Comparison of ENCODE assay signal across 18 cellular contexts in genomic region chr5:38509185-38509584, GRCh38. TPM values are rescaled to one million over a fixed set of nuclear protein-coding genes. Genes with fewer than 3 reads are reported as not detected.
DNase-seq lines count a peak whose midpoint lies in the region; ATAC-seq and TF ChIP-seq lines count a peak whose summit lies in the region.
"Had no signal": no experiment of that assay in that cellular context is flagged by ENCODE, and none has a peak within 500 bp of the region (broad histone marks: within the 10 kb centered on the region; RNA-seq: fewer than 3 reads in every experiment).

No MANE protein-coding gene starts in this region.

- H3K4me3 ChIP-seq in choroid plexus epithelial cell (ENCODE audit: low read depth, low read length) (no peak overlapping the region), Caco-2 (ENCODE audit: low read depth, low read length) (no peak overlapping the region)
- H3K4me3 ChIP-seq: left ventricle myocardium inferior, SK-N-MC had no signal

- no peaks in the 10 kb centered on the region for H3K9me3 Mint-ChIP-seq in activated CD4-positive, alpha-beta memory T cell treated with anti-CD3 and anti-CD28 coated beads, Interleukin-2, amount 10 ng/mL, durations not matched to agents 7 days and 5 days
- no peaks in the 10 kb centered on the region for H3K9me3 Mint-ChIP-seq in Caco-2 (ENCODE audit: unreplicated experiment)
- H3K9me3 Mint-ChIP-seq: activated B cell treated with CpG ODN at 0.5 μM for 24 hours; effector memory CD8-positive, alpha-beta T cell had no signal

- no peaks in the 10 kb centered on the region for H3K9me3 ChIP-seq in Caco-2
- H3K9me3 ChIP-seq: left ventricle myocardium inferior had no signal

- POLR2A ChIA-PET in activated CD4-positive, alpha-beta memory T cell treated with anti-CD3 and anti-CD28 coated beads, Interleukin-2, amount 10 ng/mL, durations not matched to agents 7 days and 5 days (lab: Charles Lee): no interaction called here
- POLR2A ChIA-PET in Caco-2 (lab: Charles Lee): interaction anchor here (0.6 kb wide), 1 partner anchor 1183 kb away, joined by 3 read pairs; no protein-coding TSS in a partner anchor

- ATAC-seq in HG03280 (IDR thresholded peaks at IDR 0.05; ENCODE audit: unreplicated experiment): no peak
- ATAC-seq: effector memory CD8-positive, alpha-beta T cell had no signal

- CTCF ChIA-PET in activated CD4-positive, alpha-beta memory T cell treated with anti-CD3 and anti-CD28 coated beads, Interleukin-2, amount 10 ng/mL, durations not matched to agents 7 days and 5 days (lab: Charles Lee): interaction anchor here (2.2 kb wide), 1 partner anchor 68 kb away, joined by 9 read pairs; no protein-coding TSS in a partner anchor
- CTCF ChIA-PET in Caco-2 (lab: Charles Lee): no interaction called here

- intact Hi-C loops in Caco-2 (cut with micrococcal nuclease; ENCODE audit: unreplicated experiment): no loop called here

- H3K4me1 ChIP-seq in Caco-2: no peaks in the 10 kb centered on the region
- H3K4me1 ChIP-seq: left ventricle myocardium inferior had no signal

- no TSS peak for BruUV-seq in Caco-2 (replicated peaks; lab: Mats Ljungman, UMichigan)

- H3K27me3 ChIP-seq in Caco-2 (replicated peaks; ENCODE audit: control insufficient read depth, insufficient read depth, low read length): no peaks in the 10 kb centered on the region

- H3K4me3 Mint-ChIP-seq in activated CD4-positive, alpha-beta memory T cell treated with anti-CD3 and anti-CD28 coated beads, Interleukin-2, amount 10 ng/mL, durations not matched to agents 7 days and 5 days: no peak overlapping the region
- no peak overlapping the region for H3K4me3 Mint-ChIP-seq in Caco-2 (ENCODE audit: unreplicated experiment)
- H3K4me3 Mint-ChIP-seq: activated B cell treated with CpG ODN at 0.5 μM for 24 hours; effector memory CD8-positive, alpha-beta T cell had no signal

- no peaks in the 10 kb centered on the region for H3K36me3 ChIP-seq in Caco-2 (ENCODE audit: control insufficient read depth, insufficient read depth, low read length)

- H3K27me3 Mint-ChIP-seq in activated CD4-positive, alpha-beta memory T cell treated with anti-CD3 and anti-CD28 coated beads, Interleukin-2, amount 10 ng/mL, durations not matched to agents 7 days and 5 days: peaks cover 24% of the 10 kb centered on the region
- H3K27me3 Mint-ChIP-seq in Caco-2 (ENCODE audit: insufficient read depth, unreplicated experiment): no peaks in the 10 kb centered on the region

- no peak for TF ChIP-seq CTCF in choroid plexus epithelial cell (conservative IDR thresholded peaks at IDR 0.05; ENCODE audit: low read depth, low read length)
- TF ChIP-seq CTCF in Caco-2 (IDR thresholded peaks at IDR 0.05; ENCODE audit: insufficient read depth in 1 of 2, low read depth in 1 of 2, low read length in 1 of 2, severe bottlenecking in 1 of 2, unreplicated experiment in 1 of 2): no peak

- no peaks in the 10 kb centered on the region for H3K36me3 Mint-ChIP-seq in activated CD4-positive, alpha-beta memory T cell treated with anti-CD3 and anti-CD28 coated beads, Interleukin-2, amount 10 ng/mL, durations not matched to agents 7 days and 5 days (ENCODE audit: low read depth)
- no peaks in the 10 kb centered on the region for H3K36me3 Mint-ChIP-seq in Caco-2 (ENCODE audit: insufficient read depth, unreplicated experiment)

- no peaks in the 10 kb centered on the region for H3K4me1 Mint-ChIP-seq in activated CD4-positive, alpha-beta memory T cell treated with anti-CD3 and anti-CD28 coated beads, Interleukin-2, amount 10 ng/mL, durations not matched to agents 7 days and 5 days
- H3K4me1 Mint-ChIP-seq in Caco-2 (ENCODE audit: low read depth, unreplicated experiment): no peaks in the 10 kb centered on the region
- H3K4me1 Mint-ChIP-seq: activated B cell treated with CpG ODN at 0.5 μM for 24 hours had no signal

- DNase-seq in EL: peak; percentile 77
- peak; percentile 85 for DNase-seq in NCI-H2171 treated with DMSO at 0.1 percent for 48 hours (lab: John Stamatoyannopoulos, UW)
- peak; percentile 89 for DNase-seq in choroid plexus epithelial cell (ENCODE audit: low read depth)
- DNase-seq in non-pigmented ciliary epithelial cell (ENCODE audit: low read depth): peak; percentile 70
- no peak for DNase-seq in activated CD4-positive, alpha-beta memory T cell treated with anti-CD3 and anti-CD28 coated beads, Interleukin-2, amount 10 ng/mL, durations not matched to agents 7 days and 5 days
- DNase-seq in SHP77 (lab: John Stamatoyannopoulos, UW): no peak
- no peak for DNase-seq in Caco-2
- DNase-seq: activated B cell treated with CpG ODN at 0.5 μM for 24 hours; activated T-cell treated with anti-CD3 and anti-CD28 coated beads for 4 hours; effector memory CD8-positive, alpha-beta T cell; hippocampal formation; KBM-7; left ventricle myocardium inferior; NCI-H1436; small intestine; substantia nigra had no signal

- no peak overlapping the region for H3K27ac Mint-ChIP-seq in activated CD4-positive, alpha-beta memory T cell treated with anti-CD3 and anti-CD28 coated beads, Interleukin-2, amount 10 ng/mL, durations not matched to agents 7 days and 5 days
- no peak overlapping the region for H3K27ac Mint-ChIP-seq in Caco-2 (ENCODE audit: unreplicated experiment)
- H3K27ac Mint-ChIP-seq: activated B cell treated with CpG ODN at 0.5 μM for 24 hours; effector memory CD8-positive, alpha-beta T cell had no signal

RNA-seq across cellular contexts. Expression of gene LIFR, which starts 47.3 kb away (rescaled TPM):
- total RNA-seq in activated CD4-positive, alpha-beta memory T cell treated with anti-CD3 and anti-CD28 coated beads, Interleukin-2, amount 10 ng/mL, durations not matched to agents 7 days and 5 days: under 1 TPM; 0.05 to 0.18 TPM
- total RNA-seq in Caco-2 (2022): 4.8 and 5.1 TPM in 2 replicates
- total RNA-seq: activated B cell treated with CpG ODN at 0.5 μM for 24 hours had no signal

Comparison
In these comparisons a context has a peak if more than half of its experiments do, and no peak if none do; other contexts are left out.
1. DNase-seq: peak in EL (single experiment), NCI-H2171 treated with DMSO at 0.1 percent for 48 hours (single experiment), choroid plexus epithelial cell (single experiment) and non-pigmented ciliary epithelial cell (single experiment); none in activated CD4-positive, alpha-beta memory T cell treated with anti-CD3 and anti-CD28 coated beads, Interleukin-2, amount 10 ng/mL, durations not matched to agents 7 days and 5 days (single experiment), SHP77 (0 of 2) and Caco-2 (0 of 2).